In the genomic region with DNA sequence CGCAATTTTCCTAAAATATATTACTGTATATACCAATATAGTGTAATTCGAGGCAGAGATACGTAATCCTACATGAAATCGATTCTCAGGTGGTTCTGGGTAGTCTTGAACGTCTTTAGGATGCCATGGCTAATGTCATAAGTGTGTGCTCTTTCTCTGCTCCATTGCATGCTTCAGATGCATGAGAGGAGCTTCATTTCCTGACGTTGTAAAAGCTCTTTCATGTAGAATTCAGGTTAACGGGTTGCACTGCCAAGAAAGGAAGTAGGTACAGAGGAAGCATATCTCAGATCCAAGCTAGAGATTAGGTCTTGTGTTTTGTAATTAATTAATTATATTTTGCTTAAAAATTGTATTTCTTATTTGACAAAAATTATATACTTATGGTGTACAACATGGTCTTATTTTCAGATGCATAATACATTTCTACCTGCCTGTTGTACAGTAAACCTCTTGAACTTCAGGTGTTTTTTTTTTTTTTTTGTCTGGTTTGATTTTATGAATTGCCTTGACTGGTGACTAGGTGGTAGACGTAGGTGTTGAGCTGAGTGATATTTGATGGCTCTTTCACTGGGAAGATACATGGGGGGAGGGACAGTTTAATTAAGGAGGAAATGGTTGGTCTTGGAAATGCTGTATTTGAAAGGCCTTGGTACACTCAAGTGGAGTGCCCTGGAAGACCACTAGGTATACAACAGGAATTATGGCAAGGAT, we compare ENCODE assay signal across 16 cellular contexts. TPM values are rescaled to one million over a fixed set of nuclear protein-coding genes. Genes with fewer than 3 reads are reported as not detected.
DNase-seq lines count a peak whose midpoint lies in the region; ATAC-seq and TF ChIP-seq lines count a peak whose summit lies in the region.
"Had no signal": no experiment of that assay in that cellular context is flagged by ENCODE, and none has a peak within 500 bp of the region (broad histone marks: within the 10 kb centered on the region; RNA-seq: fewer than 3 reads in every experiment).

No MANE protein-coding gene starts in this region.

- peak overlapping the region; percentile 80 for H3K27ac Mint-ChIP-seq in activated CD4-positive, alpha-beta T cell treated with anti-CD3 and anti-CD28 coated beads, Interleukin-2, amount 10 ng/mL, durations not matched to agents 7 days and 5 days
- H3K27ac Mint-ChIP-seq in activated T-helper 17 cell treated with anti-CD3 and anti-CD28 coated beads, Interleukin-2, amount 50 U/mL, for 72 hours: peak overlapping the region; percentile 40
- H3K27ac Mint-ChIP-seq in naive thymus-derived CD8-positive, alpha-beta T cell: peak overlapping the region; percentile 80 to 97 (median 94)

- H3K27me3 ChIP-seq in DND-41 (ENCODE audit: insufficient read depth, low read length, poor library complexity): no peaks in the 10 kb centered on the region
- H3K27me3 ChIP-seq: gastroesophageal sphincter, stomach had no signal

- CTCF ChIA-PET in activated CD4-positive, alpha-beta T cell treated with anti-CD3 and anti-CD28 coated beads, Interleukin-2, amount 10 ng/mL, durations not matched to agents 7 days and 5 days (lab: Charles Lee): interaction anchor here (0.6 to 1.1 kb wide), 3 partner anchors 9 to 941 kb away, joined by 3 to 5 read pairs (median 5); partner anchors contain the start of gene NUP50

- H3K9me3 ChIP-seq in DND-41 (ENCODE audit: insufficient read depth, low read length, severe bottlenecking): no peaks in the 10 kb centered on the region
- H3K9me3 ChIP-seq: gastroesophageal sphincter, prostate gland, stomach had no signal

- no peaks in the 10 kb centered on the region for H3K27me3 Mint-ChIP-seq in activated CD4-positive, alpha-beta T cell treated with anti-CD3 and anti-CD28 coated beads, Interleukin-2, amount 10 ng/mL, durations not matched to agents 7 days and 5 days
- H3K27me3 Mint-ChIP-seq in activated T-helper 17 cell treated with anti-CD3 and anti-CD28 coated beads, Interleukin-2, amount 50 U/mL, for 72 hours: no peaks in the 10 kb centered on the region
- no peaks in the 10 kb centered on the region for H3K27me3 Mint-ChIP-seq in naive thymus-derived CD8-positive, alpha-beta T cell

- H3K4me2 ChIP-seq in DND-41 (ENCODE audit: insufficient read depth, low read length): no peak overlapping the region
- H3K4me2 ChIP-seq: smooth muscle cell had no signal

- H3K36me3 Mint-ChIP-seq in activated CD4-positive, alpha-beta T cell treated with anti-CD3 and anti-CD28 coated beads, Interleukin-2, amount 10 ng/mL, durations not matched to agents 7 days and 5 days (ENCODE audit: low read depth): peaks cover 85% of the 10 kb centered on the region
- H3K36me3 Mint-ChIP-seq in activated T-helper 17 cell treated with anti-CD3 and anti-CD28 coated beads, Interleukin-2, amount 50 U/mL, for 72 hours (ENCODE audit: low read depth): peaks cover 100% of the 10 kb centered on the region
- peaks cover 14 to 87% (median 30%) of the 10 kb centered on the region in 3 donors for H3K36me3 Mint-ChIP-seq in naive thymus-derived CD8-positive, alpha-beta T cell

- DNase-seq in activated CD4-positive, alpha-beta T cell treated with anti-CD3 and anti-CD28 coated beads, Interleukin-2, amount 10 ng/mL, durations not matched to agents 7 days and 5 days: peak; percentile 57
- no peak for DNase-seq in activated CD4-positive, alpha-beta T cell treated with anti-CD3 and anti-CD28 coated beads, Interleukin-2, amount 50 U/mL, for 1 hour
- no peak for DNase-seq in DND-41
- peak in 7 of 10 donors; percentile 21 to 79 (median 48) for DNase-seq in naive thymus-derived CD8-positive, alpha-beta T cell
- DNase-seq in COR-L47 (lab: John Stamatoyannopoulos, UW): no peak
- DNase-seq: erythroblast, Karpas-422, left ventricle myocardium superior, stomach, WERI-Rb-1 had no signal

- TF ChIP-seq CTCF in DND-41 (IDR thresholded peaks at IDR 0.05; ENCODE audit: borderline replicate concordance, extremely low read depth, low read length, poor library complexity, severe bottlenecking): no peak

- no peak overlapping the region for H3K4me3 ChIP-seq in DND-41 (ENCODE audit: low read depth in 1 of 2, low read length in 2 of 2)
- H3K4me3 ChIP-seq: gastroesophageal sphincter, prostate gland, smooth muscle cell, stomach had no signal

- H3K36me3 ChIP-seq in DND-41 (ENCODE audit: insufficient read depth, low read length): peaks cover 99% of the 10 kb centered on the region

- no peak overlapping the region for H3K9ac ChIP-seq in DND-41 (ENCODE audit: low read depth, low read length)

- H3K9me3 Mint-ChIP-seq in activated CD4-positive, alpha-beta T cell treated with anti-CD3 and anti-CD28 coated beads, Interleukin-2, amount 10 ng/mL, durations not matched to agents 7 days and 5 days: no peaks in the 10 kb centered on the region
- no peaks in the 10 kb centered on the region for H3K9me3 Mint-ChIP-seq in activated T-helper 17 cell treated with anti-CD3 and anti-CD28 coated beads, Interleukin-2, amount 50 U/mL, for 72 hours
- H3K9me3 Mint-ChIP-seq in naive thymus-derived CD8-positive, alpha-beta T cell: no peaks in the 10 kb centered on the region

- H3K4me1 ChIP-seq in DND-41 (ENCODE audit: insufficient read depth, low read length): peaks cover 29% of the 10 kb centered on the region
- H3K4me1 ChIP-seq: gastroesophageal sphincter, prostate gland had no signal

- H4K20me1 ChIP-seq in DND-41 (ENCODE audit: insufficient read depth, low read length): peaks cover 69% of the 10 kb centered on the region

- POLR2A ChIA-PET in activated CD4-positive, alpha-beta T cell treated with anti-CD3 and anti-CD28 coated beads, Interleukin-2, amount 10 ng/mL, durations not matched to agents 7 days and 5 days (lab: Charles Lee): interaction anchor here (0.6 to 0.9 kb wide), 2 partner anchors 9 to 717 kb away, joined by 3 read pairs; partner anchors contain the start of gene NUP50
- POLR2A ChIA-PET in naive thymus-derived CD8-positive, alpha-beta T cell (lab: Charles Lee): interaction anchor here (0.7 to 3.6 kb wide), 5 partner anchors 8 to 1721 kb away, joined by 4 to 25 read pairs (median 8); partner anchors contain the start of gene NUP50

- peaks cover 98% of the 10 kb centered on the region for H3K79me2 ChIP-seq in DND-41 (ENCODE audit: insufficient read depth, low read length)

- peak; percentile 73 for ATAC-seq in DND-41 (ENCODE audit: insufficient read depth, low read depth)
- ATAC-seq in activated T-helper 17 cell treated with anti-CD3 and anti-CD28 coated beads, Interleukin-2, amount 50 U/mL, for 72 hours (replicated peaks): no peak
- ATAC-seq in naive thymus-derived CD8-positive, alpha-beta T cell: peak; percentile 92 to 98
- ATAC-seq in HG03442 (IDR thresholded peaks at IDR 0.05; ENCODE audit: unreplicated experiment): no peak
- no peak for ATAC-seq in GM21528 (IDR thresholded peaks at IDR 0.05; ENCODE audit: low FRiP score, unreplicated experiment)
- ATAC-seq: gastroesophageal sphincter, left ventricle myocardium superior had no signal

- peak overlapping the region; percentile 45 for H3K4me3 Mint-ChIP-seq in activated CD4-positive, alpha-beta T cell treated with anti-CD3 and anti-CD28 coated beads, Interleukin-2, amount 10 ng/mL, durations not matched to agents 7 days and 5 days
- peak overlapping the region; percentile 38 for H3K4me3 Mint-ChIP-seq in activated T-helper 17 cell treated with anti-CD3 and anti-CD28 coated beads, Interleukin-2, amount 50 U/mL, for 72 hours
- peak overlapping the region; percentile 52 to 85 (median 74) for H3K4me3 Mint-ChIP-seq in naive thymus-derived CD8-positive, alpha-beta T cell

- H3K27ac ChIP-seq in DND-41 (ENCODE audit: low read length): no peak overlapping the region
- H3K27ac ChIP-seq: gastroesophageal sphincter, prostate gland, stomach, WERI-Rb-1 had no signal

- H3K4me1 Mint-ChIP-seq in activated CD4-positive, alpha-beta T cell treated with anti-CD3 and anti-CD28 coated beads, Interleukin-2, amount 10 ng/mL, durations not matched to agents 7 days and 5 days: peaks cover 87% of the 10 kb centered on the region
- peaks cover 49% of the 10 kb centered on the region for H3K4me1 Mint-ChIP-seq in activated T-helper 17 cell treated with anti-CD3 and anti-CD28 coated beads, Interleukin-2, amount 50 U/mL, for 72 hours
- peaks cover 30 to 87% (median 75%) of the 10 kb centered on the region in 4 donors for H3K4me1 Mint-ChIP-seq in naive thymus-derived CD8-positive, alpha-beta T cell

- H2AFZ ChIP-seq in DND-41 (ENCODE audit: low read depth, low read length): no peak overlapping the region

RNA-seq across cellular contexts. Expression of gene NUP50, which starts 9.3 kb away (rescaled TPM):
- total RNA-seq in activated CD4-positive, alpha-beta T cell treated with anti-CD3 and anti-CD28 coated beads, Interleukin-2, amount 10 ng/mL, durations not matched to agents 7 days and 5 days: 100 to 1,000 TPM; 180 to 183 TPM
- total RNA-seq in activated T-helper 17 cell treated with anti-CD3 and anti-CD28 coated beads, Interleukin-2, amount 50 U/mL, for 72 hours: 100 to 1,000 TPM in 1 of 2 donors, 10 to 100 TPM in 1; 98.4 to 163 TPM
- total RNA-seq in naive thymus-derived CD8-positive, alpha-beta T cell: 100 to 1,000 TPM; 103 to 111 TPM
- 10 to 100 TPM; 45.2 to 73.1 (median 46.9) TPM for polyA plus RNA-seq in naive thymus-derived CD8-positive, alpha-beta T cell

Comparison
In these comparisons a context has a peak if more than half of its experiments do, and no peak if none do; other contexts are left out.
1. DNase-seq: peak in activated CD4-positive, alpha-beta T cell treated with anti-CD3 and anti-CD28 coated beads, Interleukin-2, amount 10 ng/mL, durations not matched to agents 7 days and 5 days (single experiment) and naive thymus-derived CD8-positive, alpha-beta T cell (7 of 10); none in activated CD4-positive, alpha-beta T cell treated with anti-CD3 and anti-CD28 coated beads, Interleukin-2, amount 50 U/mL, for 1 hour (single experiment), DND-41 (single experiment) and COR-L47 (single experiment).
2. H3K27ac Mint-ChIP-seq: peak in every context shown above with its lines; median percentile 94 in naive thymus-derived CD8-positive, alpha-beta T cell; 80 in activated CD4-positive, alpha-beta T cell treated with anti-CD3 and anti-CD28 coated beads, Interleukin-2, amount 10 ng/mL, durations not matched to agents 7 days and 5 days; 40 in activated T-helper 17 cell treated with anti-CD3 and anti-CD28 coated beads, Interleukin-2, amount 50 U/mL, for 72 hours.
3. ATAC-seq: peak in DND-41 (single experiment) and naive thymus-derived CD8-positive, alpha-beta T cell (2 of 2); none in activated T-helper 17 cell treated with anti-CD3 and anti-CD28 coated beads, Interleukin-2, amount 50 U/mL, for 72 hours (single experiment), HG03442 (single experiment) and GM21528 (single experiment).
4. Peak in every context shown above with its lines, with median percentiles within 50 percentile points of each other: H3K4me3 Mint-ChIP-seq.